ENCODE assay signal across 1 cellular context in genomic region chr6:134080171-134080795, GRCh38.
TF ChIP-seq lines count a peak whose summit lies in the region.

No MANE protein-coding gene starts in this region.

TF ChIP-seq in K562, 482 proteins besides CTCF, POLR2A, EP300 and RAD21 (continued from another document and continues in another):
- TF ChIP-seq SIN3A (IDR thresholded peaks at IDR 0.05; ENCODE audit: borderline replicate concordance in 2 of 2, control insufficient read depth in 1 of 2, low read depth in 2 of 2, low read length in 2 of 2) (no peak), CBFA2T3 (IDR thresholded peaks at IDR 0.05) (peak; percentile 52; the same call in 1 of the 2 replicates), ADNP (tag; IDR thresholded peaks at IDR 0.05) (no peak), PRPF4 (IDR thresholded peaks at IDR 0.05; ENCODE audit: insufficient read depth, low read depth, low read length, poor library complexity, severe bottlenecking) (no peak), PURB (CRISPR knock-in tag; IDR thresholded peaks at IDR 0.05; ENCODE audit: low read depth) (no peak), C11orf30 (IDR thresholded peaks at IDR 0.05; ENCODE audit: low read depth) (peak; percentile 29; the same call in 1 of the 2 replicates), NFYB (IDR thresholded peaks at IDR 0.05; ENCODE audit: extremely low read depth, insufficient read length) (no peak), ZNF124 (CRISPR knock-in tag; IDR thresholded peaks at IDR 0.05) (no peak), MAZ (CRISPR knock-in tag; conservative IDR thresholded peaks at IDR 0.05 in 1 of 2, IDR thresholded peaks at IDR 0.05 in 1 of 2) (0 out of 4 replicates have a peak, but pooled peaks have one; percentile 32 to 33), ESRRA (IDR thresholded peaks at IDR 0.05; ENCODE audit: borderline replicate concordance, low read depth) (peak; percentile 75; the same call in 1 of the 2 replicates), ZNF668 (CRISPR knock-in tag; IDR thresholded peaks at IDR 0.05) (no peak), TCFL5 (CRISPR knock-in tag; conservative IDR thresholded peaks at IDR 0.05) (no peak), STAT6 (CRISPR knock-in tag; IDR thresholded peaks at IDR 0.05) (no peak), HSF4 (CRISPR knock-in tag; IDR thresholded peaks at IDR 0.05; ENCODE audit: borderline replicate concordance) (no peak), ZNF740 (CRISPR knock-in tag; IDR thresholded peaks at IDR 0.05) (no peak), ZNF740 (tag; IDR thresholded peaks at IDR 0.05) (no peak), ZBTB43 (CRISPR knock-in tag; IDR thresholded peaks at IDR 0.05) (no peak), BHLHE40 (IDR thresholded peaks at IDR 0.05; ENCODE audit: low read length) (no peak), ZBTB11 (CRISPR knock-in tag; IDR thresholded peaks at IDR 0.05) (no peak), ATF3 (IDR thresholded peaks at IDR 0.05) (no peak), ATF3 (CRISPR knock-in tag; conservative IDR thresholded peaks at IDR 0.05) (no peak), GABPA (tag; conservative IDR thresholded peaks at IDR 0.05; ENCODE audit: low read depth) (no peak), CBX3 (IDR thresholded peaks at IDR 0.05; ENCODE audit: borderline replicate concordance in 1 of 2, low read length in 2 of 2) (peak in 1 of 2 experiments; percentile 34; a peak in 1 of 3 replicates), TBP (optimal IDR thresholded peaks at IDR 0.05; ENCODE audit: low read depth, low read length) (no peak), ZNF57 (CRISPR knock-in tag; IDR thresholded peaks at IDR 0.05) (no peak), ZNF12 (CRISPR knock-in tag; IDR thresholded peaks at IDR 0.05) (no peak), RCOR1 (IDR thresholded peaks at IDR 0.05; ENCODE audit: borderline replicate concordance in 1 of 2, low read depth in 2 of 2, low read length in 2 of 2) (peak in 1 of 2 experiments; percentile 72; a peak in 1 of 4 replicates), RBM22 (IDR thresholded peaks at IDR 0.05; ENCODE audit: low read depth, low read length, poor library complexity, severe bottlenecking) (no peak), OTX1 (CRISPR knock-in tag; IDR thresholded peaks at IDR 0.05) (no peak), LCOR (CRISPR knock-in tag; IDR thresholded peaks at IDR 0.05) (no peak), SMARCE1 (IDR thresholded peaks at IDR 0.05) (no peak), BCL6 (CRISPR knock-in tag; IDR thresholded peaks at IDR 0.05) (no peak), ZFP1 (CRISPR knock-in tag; IDR thresholded peaks at IDR 0.05) (no peak), SIN3B (IDR thresholded peaks at IDR 0.05; ENCODE audit: low read depth) (no peak), HEY1 (CRISPR knock-in tag; IDR thresholded peaks at IDR 0.05; ENCODE audit: borderline replicate concordance) (no peak), XRCC4 (IDR thresholded peaks at IDR 0.05; ENCODE audit: extremely low read depth, insufficient read depth, insufficient read length) (no peak), MECOM (CRISPR knock-in tag; IDR thresholded peaks at IDR 0.05) (no peak), ZNF384 (IDR thresholded peaks at IDR 0.05; ENCODE audit: low read depth, low read length) (no peak), SAP30 (IDR thresholded peaks at IDR 0.05; ENCODE audit: borderline replicate concordance, insufficient read depth, low read depth, low read length, poor library complexity, severe bottlenecking) (no peak)
- TF ChIP-seq, protein P1, sequence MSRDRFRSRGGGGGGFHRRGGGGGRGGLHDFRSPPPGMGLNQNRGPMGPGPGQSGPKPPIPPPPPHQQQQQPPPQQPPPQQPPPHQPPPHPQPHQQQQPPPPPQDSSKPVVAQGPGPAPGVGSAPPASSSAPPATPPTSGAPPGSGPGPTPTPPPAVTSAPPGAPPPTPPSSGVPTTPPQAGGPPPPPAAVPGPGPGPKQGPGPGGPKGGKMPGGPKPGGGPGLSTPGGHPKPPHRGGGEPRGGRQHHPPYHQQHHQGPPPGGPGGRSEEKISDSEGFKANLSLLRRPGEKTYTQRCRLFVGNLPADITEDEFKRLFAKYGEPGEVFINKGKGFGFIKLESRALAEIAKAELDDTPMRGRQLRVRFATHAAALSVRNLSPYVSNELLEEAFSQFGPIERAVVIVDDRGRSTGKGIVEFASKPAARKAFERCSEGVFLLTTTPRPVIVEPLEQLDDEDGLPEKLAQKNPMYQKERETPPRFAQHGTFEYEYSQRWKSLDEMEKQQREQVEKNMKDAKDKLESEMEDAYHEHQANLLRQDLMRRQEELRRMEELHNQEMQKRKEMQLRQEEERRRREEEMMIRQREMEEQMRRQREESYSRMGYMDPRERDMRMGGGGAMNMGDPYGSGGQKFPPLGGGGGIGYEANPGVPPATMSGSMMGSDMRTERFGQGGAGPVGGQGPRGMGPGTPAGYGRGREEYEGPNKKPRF (IDR thresholded peaks at IDR 0.05; ENCODE audit: low read depth, low read length) = no peak
- TF ChIP-seq, protein P2, sequence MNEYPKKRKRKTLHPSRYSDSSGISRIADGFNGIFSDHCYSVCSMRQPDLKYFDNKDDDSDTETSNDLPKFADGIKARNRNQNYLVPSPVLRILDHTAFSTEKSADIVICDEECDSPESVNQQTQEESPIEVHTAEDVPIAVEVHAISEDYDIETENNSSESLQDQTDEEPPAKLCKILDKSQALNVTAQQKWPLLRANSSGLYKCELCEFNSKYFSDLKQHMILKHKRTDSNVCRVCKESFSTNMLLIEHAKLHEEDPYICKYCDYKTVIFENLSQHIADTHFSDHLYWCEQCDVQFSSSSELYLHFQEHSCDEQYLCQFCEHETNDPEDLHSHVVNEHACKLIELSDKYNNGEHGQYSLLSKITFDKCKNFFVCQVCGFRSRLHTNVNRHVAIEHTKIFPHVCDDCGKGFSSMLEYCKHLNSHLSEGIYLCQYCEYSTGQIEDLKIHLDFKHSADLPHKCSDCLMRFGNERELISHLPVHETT (CRISPR knock-in tag; conservative IDR thresholded peaks at IDR 0.05 in 1 of 2, IDR thresholded peaks at IDR 0.05 in 1 of 2) = no peak
- TF ChIP-seq, protein P3, sequence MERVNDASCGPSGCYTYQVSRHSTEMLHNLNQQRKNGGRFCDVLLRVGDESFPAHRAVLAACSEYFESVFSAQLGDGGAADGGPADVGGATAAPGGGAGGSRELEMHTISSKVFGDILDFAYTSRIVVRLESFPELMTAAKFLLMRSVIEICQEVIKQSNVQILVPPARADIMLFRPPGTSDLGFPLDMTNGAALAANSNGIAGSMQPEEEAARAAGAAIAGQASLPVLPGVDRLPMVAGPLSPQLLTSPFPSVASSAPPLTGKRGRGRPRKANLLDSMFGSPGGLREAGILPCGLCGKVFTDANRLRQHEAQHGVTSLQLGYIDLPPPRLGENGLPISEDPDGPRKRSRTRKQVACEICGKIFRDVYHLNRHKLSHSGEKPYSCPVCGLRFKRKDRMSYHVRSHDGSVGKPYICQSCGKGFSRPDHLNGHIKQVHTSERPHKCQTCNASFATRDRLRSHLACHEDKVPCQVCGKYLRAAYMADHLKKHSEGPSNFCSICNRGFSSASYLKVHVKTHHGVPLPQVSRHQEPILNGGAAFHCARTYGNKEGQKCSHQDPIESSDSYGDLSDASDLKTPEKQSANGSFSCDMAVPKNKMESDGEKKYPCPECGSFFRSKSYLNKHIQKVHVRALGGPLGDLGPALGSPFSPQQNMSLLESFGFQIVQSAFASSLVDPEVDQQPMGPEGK (CRISPR knock-in tag; IDR thresholded peaks at IDR 0.05; ENCODE audit: borderline replicate concordance) = no peak
- TF ChIP-seq, protein P4, sequence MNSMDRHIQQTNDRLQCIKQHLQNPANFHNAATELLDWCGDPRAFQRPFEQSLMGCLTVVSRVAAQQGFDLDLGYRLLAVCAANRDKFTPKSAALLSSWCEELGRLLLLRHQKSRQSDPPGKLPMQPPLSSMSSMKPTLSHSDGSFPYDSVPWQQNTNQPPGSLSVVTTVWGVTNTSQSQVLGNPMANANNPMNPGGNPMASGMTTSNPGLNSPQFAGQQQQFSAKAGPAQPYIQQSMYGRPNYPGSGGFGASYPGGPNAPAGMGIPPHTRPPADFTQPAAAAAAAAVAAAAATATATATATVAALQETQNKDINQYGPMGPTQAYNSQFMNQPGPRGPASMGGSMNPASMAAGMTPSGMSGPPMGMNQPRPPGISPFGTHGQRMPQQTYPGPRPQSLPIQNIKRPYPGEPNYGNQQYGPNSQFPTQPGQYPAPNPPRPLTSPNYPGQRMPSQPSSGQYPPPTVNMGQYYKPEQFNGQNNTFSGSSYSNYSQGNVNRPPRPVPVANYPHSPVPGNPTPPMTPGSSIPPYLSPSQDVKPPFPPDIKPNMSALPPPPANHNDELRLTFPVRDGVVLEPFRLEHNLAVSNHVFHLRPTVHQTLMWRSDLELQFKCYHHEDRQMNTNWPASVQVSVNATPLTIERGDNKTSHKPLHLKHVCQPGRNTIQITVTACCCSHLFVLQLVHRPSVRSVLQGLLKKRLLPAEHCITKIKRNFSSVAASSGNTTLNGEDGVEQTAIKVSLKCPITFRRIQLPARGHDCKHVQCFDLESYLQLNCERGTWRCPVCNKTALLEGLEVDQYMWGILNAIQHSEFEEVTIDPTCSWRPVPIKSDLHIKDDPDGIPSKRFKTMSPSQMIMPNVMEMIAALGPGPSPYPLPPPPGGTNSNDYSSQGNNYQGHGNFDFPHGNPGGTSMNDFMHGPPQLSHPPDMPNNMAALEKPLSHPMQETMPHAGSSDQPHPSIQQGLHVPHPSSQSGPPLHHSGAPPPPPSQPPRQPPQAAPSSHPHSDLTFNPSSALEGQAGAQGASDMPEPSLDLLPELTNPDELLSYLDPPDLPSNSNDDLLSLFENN (IDR thresholded peaks at IDR 0.05; ENCODE audit: low read depth in 2 of 2, low read length in 2 of 2) = no peak
